9 cellular contexts compared by ENCODE assay signal in the genomic region with DNA sequence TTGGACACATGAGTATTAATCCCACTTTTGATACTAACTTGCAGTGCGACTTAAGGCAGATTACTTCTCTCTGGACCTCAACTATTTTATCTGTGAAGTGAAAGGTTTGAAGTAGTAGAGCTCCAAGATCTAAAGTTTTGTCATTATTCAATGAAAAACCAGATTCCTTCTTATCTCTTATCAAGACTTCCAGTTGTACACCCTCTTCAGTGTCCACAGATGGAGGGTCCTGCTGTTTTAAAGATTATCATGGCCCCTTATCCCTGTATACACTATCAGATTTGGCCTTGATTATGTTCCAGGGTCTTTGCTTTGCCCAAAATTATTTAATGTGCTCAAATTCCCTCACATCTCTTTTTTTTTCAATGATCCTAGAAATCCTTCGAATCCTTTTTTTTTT. TPM values are rescaled to one million over a fixed set of nuclear protein-coding genes. Genes with fewer than 3 reads are reported as not detected.
DNase-seq lines count a peak whose midpoint lies in the region; FAIRE-seq and TF ChIP-seq lines count a peak whose summit lies in the region.
"Had no signal": no experiment of that assay in that cellular context is flagged by ENCODE, and none has a peak within 500 bp of the region (broad histone marks: within the 10 kb centered on the region; RNA-seq: fewer than 3 reads in every experiment).

No MANE protein-coding gene starts in this region.

- intact Hi-C loops in activated CD4-positive, alpha-beta memory T cell treated with anti-CD3 and anti-CD28 coated beads for 36 hours (cut with micrococcal nuclease): loop anchor here (5.0 kb wide), 2 partner anchors 154 to 311 kb away; a partner anchor contains a TSS
- intact Hi-C loops in ascending aorta (cut with DNase I) (loop anchor here (5.0 kb wide), 4 partner anchors 154 to 436 kb away; a partner anchor contains a TSS), kidney (cut with DNase I) (no loop called here)

- H3K27me3 ChIP-seq in ascending aorta (no peaks in the 10 kb centered on the region), thymus (ENCODE audit: control insufficient read depth, insufficient read depth) (no peaks in the 10 kb centered on the region)

- H3K9ac ChIP-seq in kidney (ENCODE audit: low read length in 2 of 2): peak overlapping the region; percentile 81 to 87

- peak overlapping the region; percentile 85 for H3K27ac Mint-ChIP-seq in activated CD4-positive, alpha-beta memory T cell treated with anti-CD3 and anti-CD28 coated beads, Interleukin-2, amount 10 ng/mL, durations not matched to agents 7 days and 5 days
- H3K27ac Mint-ChIP-seq in activated CD4-positive, alpha-beta memory T cell treated with anti-CD3 and anti-CD28 coated beads for 36 hours: no peak overlapping the region

- 95% methylated on average over 2 of the region's 2 CpGs for WGBS in thymus

- no peak for FAIRE-seq in kidney (lab: Jason Lieb, UNC)

- POLR2A ChIA-PET in activated CD4-positive, alpha-beta memory T cell treated with anti-CD3 and anti-CD28 coated beads, Interleukin-2, amount 10 ng/mL, durations not matched to agents 7 days and 5 days (lab: Charles Lee): interaction anchor here (0.9 to 4.1 kb wide), 13 partner anchors 9 to 311 kb away, joined by 3 to 55 read pairs (median 8); a partner anchor contains a TSS
- POLR2A ChIA-PET in activated CD4-positive, alpha-beta memory T cell treated with anti-CD3 and anti-CD28 coated beads for 36 hours (lab: Charles Lee): interaction anchor here (2.8 to 3.2 kb wide), 2 partner anchors 79 to 86 kb away, joined by 29 to 32 read pairs; a partner anchor contains a TSS

- H3K4me3 ChIP-seq in ascending aorta (peak overlapping the region; percentile 86 to 88), kidney (ENCODE audit: low read length in 2 of 2) (peak overlapping the region; percentile 89), thymus (ENCODE audit: low read length) (peak overlapping the region; percentile 77)

- H3K27ac ChIP-seq in ascending aorta (no peak overlapping the region), kidney (ENCODE audit: low read depth in 2 of 2, low read length in 2 of 2) (no peak overlapping the region), thymus (ENCODE audit: low read depth) (no peak overlapping the region)

- no peaks in the 10 kb centered on the region for H3K9me3 ChIP-seq in ascending aorta
- no peaks in the 10 kb centered on the region for H3K9me3 ChIP-seq in kidney (ENCODE audit: control insufficient read depth in 1 of 2, low read length in 2 of 2)
- H3K9me3 ChIP-seq in thymus (ENCODE audit: control insufficient read depth): peaks cover 1% of the 10 kb centered on the region

- TF ChIP-seq CTCF in ascending aorta (IDR thresholded peaks at IDR 0.05): no peak
- TF ChIP-seq CTCF in kidney (IDR thresholded peaks at IDR 0.05; ENCODE audit: borderline replicate concordance, extremely low read depth, insufficient read depth): no peak

- CTCF ChIA-PET in activated CD4-positive, alpha-beta memory T cell treated with anti-CD3 and anti-CD28 coated beads, Interleukin-2, amount 10 ng/mL, durations not matched to agents 7 days and 5 days (lab: Charles Lee): interaction anchor here (3.0 to 3.8 kb wide), 5 partner anchors 9 to 306 kb away, joined by 13 to 29 read pairs (median 20); a partner anchor contains a TSS
- CTCF ChIA-PET in activated CD4-positive, alpha-beta memory T cell treated with anti-CD3 and anti-CD28 coated beads for 36 hours (lab: Charles Lee): interaction anchor here (0.9 to 2.0 kb wide), 2 partner anchors 10 to 305 kb away, joined by 5 to 7 read pairs; no protein-coding TSS in a partner anchor

- no peaks in the 10 kb centered on the region for H3K27me3 Mint-ChIP-seq in activated CD4-positive, alpha-beta memory T cell treated with anti-CD3 and anti-CD28 coated beads, Interleukin-2, amount 10 ng/mL, durations not matched to agents 7 days and 5 days
- no peaks in the 10 kb centered on the region for H3K27me3 Mint-ChIP-seq in activated CD4-positive, alpha-beta memory T cell treated with anti-CD3 and anti-CD28 coated beads for 36 hours
- H3K27me3 Mint-ChIP-seq: activated T-helper 17 cell treated with anti-CD3 and anti-CD28 coated beads, Interleukin-2, amount 50 U/mL, for 72 hours had no signal

- no peak overlapping the region for H3K4me3 Mint-ChIP-seq in activated CD4-positive, alpha-beta memory T cell treated with anti-CD3 and anti-CD28 coated beads, Interleukin-2, amount 10 ng/mL, durations not matched to agents 7 days and 5 days
- no peak overlapping the region for H3K4me3 Mint-ChIP-seq in activated CD4-positive, alpha-beta memory T cell treated with anti-CD3 and anti-CD28 coated beads for 36 hours
- H3K4me3 Mint-ChIP-seq: activated T-helper 17 cell treated with anti-CD3 and anti-CD28 coated beads, Interleukin-2, amount 50 U/mL, for 72 hours had no signal

- H3K4me1 ChIP-seq in ascending aorta: peaks cover 0 to 19% of the 10 kb centered on the region in 2 donors
- H3K4me1 ChIP-seq in kidney (ENCODE audit: control insufficient read depth in 1 of 2, insufficient read depth in 1 of 2, low read depth in 1 of 2, low read length in 2 of 2): peaks cover 0 to 8% of the 10 kb centered on the region in 2 donors
- peaks cover 18% of the 10 kb centered on the region for H3K4me1 ChIP-seq in thymus (ENCODE audit: control insufficient read depth, insufficient read depth, low read length)

- H3K36me3 ChIP-seq in ascending aorta (no peaks in the 10 kb centered on the region), kidney (ENCODE audit: control insufficient read depth in 1 of 2, insufficient read depth in 2 of 2, low read length in 2 of 2) (no peaks in the 10 kb centered on the region), thymus (ENCODE audit: control insufficient read depth, insufficient read depth) (no peaks in the 10 kb centered on the region)

- H3K9me3 Mint-ChIP-seq in activated CD4-positive, alpha-beta memory T cell treated with anti-CD3 and anti-CD28 coated beads, Interleukin-2, amount 10 ng/mL, durations not matched to agents 7 days and 5 days: no peaks in the 10 kb centered on the region
- H3K9me3 Mint-ChIP-seq in activated CD4-positive, alpha-beta memory T cell treated with anti-CD3 and anti-CD28 coated beads for 36 hours: no peaks in the 10 kb centered on the region
- H3K9me3 Mint-ChIP-seq: activated T-helper 17 cell treated with anti-CD3 and anti-CD28 coated beads, Interleukin-2, amount 50 U/mL, for 72 hours had no signal

- peaks cover 40% of the 10 kb centered on the region for H3K4me1 Mint-ChIP-seq in activated CD4-positive, alpha-beta memory T cell treated with anti-CD3 and anti-CD28 coated beads, Interleukin-2, amount 10 ng/mL, durations not matched to agents 7 days and 5 days
- H3K4me1 Mint-ChIP-seq in activated CD4-positive, alpha-beta memory T cell treated with anti-CD3 and anti-CD28 coated beads for 36 hours (ENCODE audit: low read depth): peaks cover 40% of the 10 kb centered on the region

- peaks cover 19% of the 10 kb centered on the region for H3K36me3 Mint-ChIP-seq in activated CD4-positive, alpha-beta memory T cell treated with anti-CD3 and anti-CD28 coated beads, Interleukin-2, amount 10 ng/mL, durations not matched to agents 7 days and 5 days (ENCODE audit: low read depth)
- H3K36me3 Mint-ChIP-seq in activated CD4-positive, alpha-beta memory T cell treated with anti-CD3 and anti-CD28 coated beads for 36 hours: peaks cover 12% of the 10 kb centered on the region

- DNase-seq in activated CD4-positive, alpha-beta memory T cell treated with anti-CD3 and anti-CD28 coated beads, Interleukin-2, amount 10 ng/mL, durations not matched to agents 7 days and 5 days: no peak
- no peak for DNase-seq in activated CD4-positive, alpha-beta memory T cell treated with anti-CD3 and anti-CD28 coated beads for 36 hours
- DNase-seq in ascending aorta (ENCODE audit: low spot score in 2 of 2) (no peak), kidney (no peak), DMS79 treated with DMSO at 0.1 percent for 48 hours (lab: John Stamatoyannopoulos, UW) (no peak), DMS53 treated with DMSO at 0.1 percent for 48 hours (lab: John Stamatoyannopoulos, UW; ENCODE audit: unreplicated experiment) (no peak)
- DNase-seq in stimulated activated CD8-positive, alpha-beta memory T cell treated with anti-CD3 and anti-CD28 coated beads, Interleukin-4, amount 100 ng/mL, for 48 hours: no peak

RNA-seq across cellular contexts. Expression of a gene that starts 1.1 kb away (rescaled TPM):
- total RNA-seq in activated CD4-positive, alpha-beta memory T cell treated with anti-CD3 and anti-CD28 coated beads, Interleukin-2, amount 10 ng/mL, durations not matched to agents 7 days and 5 days: 1 to 10 TPM; 7.1 to 7.2 TPM
- total RNA-seq in activated CD4-positive, alpha-beta memory T cell treated with anti-CD3 and anti-CD28 coated beads for 36 hours: 1 to 10 TPM; 5.6 to 7.6 TPM
- 0.64 TPM for total RNA-seq in ascending aorta
- total RNA-seq in kidney: 7.5 TPM
- polyA plus RNA-seq in kidney (ENCODE audit: insufficient read depth, low read depth, low replicate concordance): 14.6 TPM
- polyA plus RNA-seq in thymus: 4.0 TPM

RNA-seq across cellular contexts. Expression of a gene that starts 1.3 kb away (rescaled TPM):
- total RNA-seq in activated CD4-positive, alpha-beta memory T cell treated with anti-CD3 and anti-CD28 coated beads, Interleukin-2, amount 10 ng/mL, durations not matched to agents 7 days and 5 days: 10 to 100 TPM; 40.1 to 43.3 TPM
- 10 to 100 TPM; 32.0 to 34.8 TPM for total RNA-seq in activated CD4-positive, alpha-beta memory T cell treated with anti-CD3 and anti-CD28 coated beads for 36 hours
- total RNA-seq in ascending aorta: 72.2 TPM
- total RNA-seq in kidney: 29.7 TPM
- polyA plus RNA-seq in kidney (ENCODE audit: insufficient read depth, low read depth, low replicate concordance): 19.0 TPM
- 68.1 TPM for polyA plus RNA-seq in thymus

RNA-seq across cellular contexts. Expression of a gene that starts 16.6 kb away (rescaled TPM):
- not detected for total RNA-seq in activated CD4-positive, alpha-beta memory T cell treated with anti-CD3 and anti-CD28 coated beads, Interleukin-2, amount 10 ng/mL, durations not matched to agents 7 days and 5 days
- total RNA-seq in activated CD4-positive, alpha-beta memory T cell treated with anti-CD3 and anti-CD28 coated beads for 36 hours: under 1 TPM; 0.15 to 0.33 TPM
- not detected for total RNA-seq in ascending aorta
- total RNA-seq in kidney: 0.22 TPM
- polyA plus RNA-seq in kidney (ENCODE audit: insufficient read depth, low read depth, low replicate concordance): not detected
- 0.32 TPM for polyA plus RNA-seq in thymus

RNA-seq across cellular contexts. Expression of a gene that starts 28.1 kb away (rescaled TPM):
- not detected for total RNA-seq in activated CD4-positive, alpha-beta memory T cell treated with anti-CD3 and anti-CD28 coated beads, Interleukin-2, amount 10 ng/mL, durations not matched to agents 7 days and 5 days
- not detected for total RNA-seq in activated CD4-positive, alpha-beta memory T cell treated with anti-CD3 and anti-CD28 coated beads for 36 hours
- total RNA-seq in ascending aorta: not detected
- 23.2 TPM for total RNA-seq in kidney
- polyA plus RNA-seq in kidney (ENCODE audit: insufficient read depth, low read depth, low replicate concordance): 42.5 TPM
- polyA plus RNA-seq in thymus: 0.62 TPM
- total RNA-seq: activated T-helper 17 cell treated with anti-CD3 and anti-CD28 coated beads, Interleukin-2, amount 50 U/mL, for 72 hours had no signal

RNA-seq across cellular contexts. Expression of a gene that starts 48.8 kb away (rescaled TPM):
- total RNA-seq in activated CD4-positive, alpha-beta memory T cell treated with anti-CD3 and anti-CD28 coated beads, Interleukin-2, amount 10 ng/mL, durations not matched to agents 7 days and 5 days: 1 to 10 TPM; 5.0 to 5.9 TPM
- 1 to 10 TPM; 3.4 to 4.5 TPM for total RNA-seq in activated CD4-positive, alpha-beta memory T cell treated with anti-CD3 and anti-CD28 coated beads for 36 hours
- 0.11 TPM for total RNA-seq in ascending aorta
- total RNA-seq in kidney: 13.3 TPM
- 5.4 TPM for polyA plus RNA-seq in kidney (ENCODE audit: insufficient read depth, low read depth, low replicate concordance)
- 5.0 TPM for polyA plus RNA-seq in thymus
